11 cellular contexts compared by ENCODE assay signal in the genomic region with DNA sequence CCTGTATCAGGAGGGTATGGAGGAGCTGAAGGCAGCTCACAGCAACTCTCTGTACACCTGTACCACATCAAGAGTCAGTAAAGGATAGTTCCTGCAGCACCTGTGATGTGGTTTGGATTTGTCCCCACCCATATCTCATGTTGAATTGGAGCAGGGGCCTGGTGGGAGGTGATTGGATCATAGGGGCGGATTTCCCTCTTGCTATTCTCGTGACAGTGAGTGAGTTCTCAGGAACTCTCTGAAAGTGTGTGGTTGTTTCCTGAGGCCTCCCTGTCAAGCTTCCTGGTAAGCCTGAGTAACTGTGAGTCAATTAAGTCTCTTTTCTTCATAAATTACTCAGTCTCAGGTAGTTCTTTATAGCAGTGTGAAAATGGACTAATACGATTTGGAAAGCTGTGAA. TPM values are rescaled to one million over a fixed set of nuclear protein-coding genes. Genes with fewer than 3 reads are reported as not detected.
DNase-seq lines count a peak whose midpoint lies in the region; ATAC-seq and TF ChIP-seq lines count a peak whose summit lies in the region.
"Had no signal": no experiment of that assay in that cellular context is flagged by ENCODE, and none has a peak within 500 bp of the region (broad histone marks: within the 10 kb centered on the region; RNA-seq: fewer than 3 reads in every experiment).

No MANE protein-coding gene starts in this region.

- no peaks in the 10 kb centered on the region for H3K27me3 Mint-ChIP-seq in activated CD8-positive, alpha-beta T cell treated with anti-CD3 and anti-CD28 coated beads for 36 hours
- no peaks in the 10 kb centered on the region for H3K27me3 Mint-ChIP-seq in activated CD8-positive, alpha-beta T cell treated with anti-CD3 and anti-CD28 coated beads, Interleukin-2, amount 10 ng/mL, durations not matched to agents 7 days and 5 days (ENCODE audit: low read depth)
- peaks cover 6% of the 10 kb centered on the region for H3K27me3 Mint-ChIP-seq in progenitor cell of endocrine pancreas
- H3K27me3 Mint-ChIP-seq in CD14-positive monocyte (ENCODE audit: low read depth in 3 of 3), result no peaks in the 10 kb centered on the region

- peak; percentile 40 for DNase-seq in activated CD8-positive, alpha-beta T cell treated with anti-CD3 and anti-CD28 coated beads for 36 hours
- no peak for DNase-seq in activated CD8-positive, alpha-beta T cell treated with anti-CD3 and anti-CD28 coated beads, Interleukin-2, amount 10 ng/mL, durations not matched to agents 7 days and 5 days
- DNase-seq in activated naive CD4-positive, alpha-beta T cell treated with anti-CD3 and anti-CD28 coated beads, Interleukin-2, amount 50 U/mL, for 72 hours (ENCODE audit: low spot score in 2 of 2), result peak; percentile 62
- DNase-seq in progenitor cell of endocrine pancreas (ENCODE audit: low spot score, unreplicated experiment), result no peak
- peak; percentile 25 for DNase-seq in stimulated activated naive CD8-positive, alpha-beta T cell treated with anti-CD3 and anti-CD28 coated beads, Interleukin-15, Interleukin-2, amounts not matched to agents 100 U/mL and 50 U/mL, for 24 hours
- no peak for DNase-seq in CD14-positive monocyte (ENCODE audit: low spot score)
- no peak for DNase-seq in AG20443 (ENCODE audit: low spot score)
- DNase-seq: DMS79, NCI-H1092, SK-N-SH had no signal

- H3K27ac Mint-ChIP-seq in activated CD8-positive, alpha-beta T cell treated with anti-CD3 and anti-CD28 coated beads for 36 hours, result peak overlapping the region; percentile 1
- no peak overlapping the region for H3K27ac Mint-ChIP-seq in activated CD8-positive, alpha-beta T cell treated with anti-CD3 and anti-CD28 coated beads, Interleukin-2, amount 10 ng/mL, durations not matched to agents 7 days and 5 days
- peak overlapping the region in 1 of 2 donors; percentile 82 for H3K27ac Mint-ChIP-seq in activated naive CD4-positive, alpha-beta T cell treated with anti-CD3 and anti-CD28 coated beads, Interleukin-2, amount 50 U/mL, for 72 hours
- H3K27ac Mint-ChIP-seq in progenitor cell of endocrine pancreas (peak overlapping the region; percentile 6), CD14-positive monocyte (peak overlapping the region in 1 of 7 donors; percentile 23)

- H3K9me3 Mint-ChIP-seq in activated CD8-positive, alpha-beta T cell treated with anti-CD3 and anti-CD28 coated beads for 36 hours, result no peaks in the 10 kb centered on the region
- H3K9me3 Mint-ChIP-seq in activated CD8-positive, alpha-beta T cell treated with anti-CD3 and anti-CD28 coated beads, Interleukin-2, amount 10 ng/mL, durations not matched to agents 7 days and 5 days (ENCODE audit: insufficient read depth), result no peaks in the 10 kb centered on the region
- H3K9me3 Mint-ChIP-seq in activated naive CD4-positive, alpha-beta T cell treated with anti-CD3 and anti-CD28 coated beads, Interleukin-2, amount 50 U/mL, for 72 hours, result peaks cover 0 to 5% of the 10 kb centered on the region in 2 donors
- H3K9me3 Mint-ChIP-seq in progenitor cell of endocrine pancreas (ENCODE audit: low read depth) (no peaks in the 10 kb centered on the region), CD14-positive monocyte (no peaks in the 10 kb centered on the region)

- H3K4me1 Mint-ChIP-seq in activated CD8-positive, alpha-beta T cell treated with anti-CD3 and anti-CD28 coated beads for 36 hours (ENCODE audit: low read depth), result peaks cover 21% of the 10 kb centered on the region
- H3K4me1 Mint-ChIP-seq in activated CD8-positive, alpha-beta T cell treated with anti-CD3 and anti-CD28 coated beads, Interleukin-2, amount 10 ng/mL, durations not matched to agents 7 days and 5 days (ENCODE audit: low read depth), result peaks cover 12% of the 10 kb centered on the region
- H3K4me1 Mint-ChIP-seq in progenitor cell of endocrine pancreas (ENCODE audit: low read depth) (peaks cover 5% of the 10 kb centered on the region), CD14-positive monocyte (peaks cover 11% of the 10 kb centered on the region)

- CTCF ChIA-PET in activated CD8-positive, alpha-beta T cell treated with anti-CD3 and anti-CD28 coated beads for 36 hours (lab: Charles Lee), result interaction anchor here (0.9 to 3.2 kb wide), 11 partner anchors 9 to 120 kb away, joined by 3 to 23 read pairs (median 4); no protein-coding TSS in a partner anchor
- CTCF ChIA-PET in activated CD8-positive, alpha-beta T cell treated with anti-CD3 and anti-CD28 coated beads, Interleukin-2, amount 10 ng/mL, durations not matched to agents 7 days and 5 days (lab: Charles Lee), result interaction anchor here (0.6 to 2.3 kb wide), 6 partner anchors 9 to 192 kb away, joined by 3 to 18 read pairs (median 4); no protein-coding TSS in a partner anchor

- H3K4me3 Mint-ChIP-seq in activated CD8-positive, alpha-beta T cell treated with anti-CD3 and anti-CD28 coated beads for 36 hours, result no peak overlapping the region
- H3K4me3 Mint-ChIP-seq in activated CD8-positive, alpha-beta T cell treated with anti-CD3 and anti-CD28 coated beads, Interleukin-2, amount 10 ng/mL, durations not matched to agents 7 days and 5 days, result no peak overlapping the region
- no peak overlapping the region for H3K4me3 Mint-ChIP-seq in progenitor cell of endocrine pancreas (ENCODE audit: low read depth)
- H3K4me3 Mint-ChIP-seq in CD14-positive monocyte, result no peak overlapping the region

- TF ChIP-seq CTCF in activated CD8-positive, alpha-beta T cell treated with anti-CD3 and anti-CD28 coated beads for 36 hours (IDR thresholded peaks at IDR 0.05), result no peak
- TF ChIP-seq CTCF in progenitor cell of endocrine pancreas (IDR thresholded peaks at IDR 0.05; ENCODE audit: unreplicated experiment) (no peak), CD14-positive monocyte (IDR thresholded peaks at IDR 0.05) (no peak)

- intact Hi-C loops in activated CD8-positive, alpha-beta T cell treated with anti-CD3 and anti-CD28 coated beads for 36 hours (cut with micrococcal nuclease), result loop anchor here (10.0 kb wide), 1 partner anchor 356 kb away; no protein-coding TSS in a partner anchor
- intact Hi-C loops in CD14-positive monocyte (cut with micrococcal nuclease), result no loop called here

- peak; percentile 73 for ATAC-seq in activated CD8-positive, alpha-beta T cell treated with anti-CD3 and anti-CD28 coated beads for 36 hours
- no peak for ATAC-seq in activated CD8-positive, alpha-beta T cell treated with anti-CD3 and anti-CD28 coated beads, Interleukin-2, amount 10 ng/mL, durations not matched to agents 7 days and 5 days
- ATAC-seq in activated naive CD4-positive, alpha-beta T cell treated with anti-CD3 and anti-CD28 coated beads, Interleukin-2, amount 50 U/mL, for 72 hours, result peak; percentile 89 to 95
- ATAC-seq in stimulated activated naive CD8-positive, alpha-beta T cell treated with anti-CD3 and anti-CD28 coated beads, Interleukin-15, Interleukin-2, amounts not matched to agents 100 U/mL and 50 U/mL, for 24 hours, result peak; percentile 73
- ATAC-seq in HG03159 (IDR thresholded peaks at IDR 0.05; ENCODE audit: unreplicated experiment), result no peak

- peaks cover 2% of the 10 kb centered on the region for H3K36me3 Mint-ChIP-seq in activated CD8-positive, alpha-beta T cell treated with anti-CD3 and anti-CD28 coated beads for 36 hours (ENCODE audit: low read depth)
- no peaks in the 10 kb centered on the region for H3K36me3 Mint-ChIP-seq in activated CD8-positive, alpha-beta T cell treated with anti-CD3 and anti-CD28 coated beads, Interleukin-2, amount 10 ng/mL, durations not matched to agents 7 days and 5 days (ENCODE audit: low read depth)
- H3K36me3 Mint-ChIP-seq in activated naive CD4-positive, alpha-beta T cell treated with anti-CD3 and anti-CD28 coated beads, Interleukin-2, amount 50 U/mL, for 72 hours, result peaks cover 11 to 15% of the 10 kb centered on the region in 2 donors
- H3K36me3 Mint-ChIP-seq in progenitor cell of endocrine pancreas (ENCODE audit: insufficient read depth) (peaks cover 3% of the 10 kb centered on the region), CD14-positive monocyte (peaks cover 63 to 83% of the 10 kb centered on the region in 2 donors)

- POLR2A ChIA-PET in activated CD8-positive, alpha-beta T cell treated with anti-CD3 and anti-CD28 coated beads for 36 hours (lab: Charles Lee), result interaction anchor here (0.5 to 1.5 kb wide), 2 partner anchors 29 to 248 kb away, joined by 3 to 10 read pairs; a partner anchor contains a TSS
- POLR2A ChIA-PET in activated CD8-positive, alpha-beta T cell treated with anti-CD3 and anti-CD28 coated beads, Interleukin-2, amount 10 ng/mL, durations not matched to agents 7 days and 5 days (lab: Charles Lee), result no interaction called here

RNA-seq across cellular contexts. Expression of a gene that starts 28.9 kb away (rescaled TPM):
- 1 to 10 TPM; 2.7 to 3.1 TPM for total RNA-seq in activated CD8-positive, alpha-beta T cell treated with anti-CD3 and anti-CD28 coated beads for 36 hours
- total RNA-seq in activated CD8-positive, alpha-beta T cell treated with anti-CD3 and anti-CD28 coated beads, Interleukin-2, amount 10 ng/mL, durations not matched to agents 7 days and 5 days, result under 1 TPM; 0.58 to 0.99 TPM
- 1 to 10 TPM; 2.3 to 5.4 TPM for total RNA-seq in activated naive CD4-positive, alpha-beta T cell treated with anti-CD3 and anti-CD28 coated beads, Interleukin-2, amount 50 U/mL, for 72 hours
- 15.0 and 19.5 TPM in 2 replicates for total RNA-seq in progenitor cell of endocrine pancreas
- 1 to 10 TPM; 6.3 to 7.1 TPM for polyA plus RNA-seq in CD14-positive monocyte

RNA-seq across cellular contexts. Expression of a gene that starts 57.7 kb away (rescaled TPM):
- 10 to 100 TPM; 13.5 to 14.7 TPM for total RNA-seq in activated CD8-positive, alpha-beta T cell treated with anti-CD3 and anti-CD28 coated beads for 36 hours
- 1 to 10 TPM; 7.0 to 8.7 TPM for total RNA-seq in activated CD8-positive, alpha-beta T cell treated with anti-CD3 and anti-CD28 coated beads, Interleukin-2, amount 10 ng/mL, durations not matched to agents 7 days and 5 days
- total RNA-seq in activated naive CD4-positive, alpha-beta T cell treated with anti-CD3 and anti-CD28 coated beads, Interleukin-2, amount 50 U/mL, for 72 hours, result 10 to 100 TPM in 1 of 2 donors, 1 to 10 TPM in 1; 7.4 to 13.6 TPM
- total RNA-seq in progenitor cell of endocrine pancreas, result 28.1 and 29.7 TPM in 2 replicates
- polyA plus RNA-seq in CD14-positive monocyte, result 10 to 100 TPM; 15.8 to 19.7 TPM

Comparison
In these comparisons a context has a peak if more than half of its experiments do, and no peak if none do; other contexts are left out.
1. ATAC-seq: peak in activated CD8-positive, alpha-beta T cell treated with anti-CD3 and anti-CD28 coated beads for 36 hours (single experiment), activated naive CD4-positive, alpha-beta T cell treated with anti-CD3 and anti-CD28 coated beads, Interleukin-2, amount 50 U/mL, for 72 hours (2 of 2) and stimulated activated naive CD8-positive, alpha-beta T cell treated with anti-CD3 and anti-CD28 coated beads, Interleukin-15, Interleukin-2, amounts not matched to agents 100 U/mL and 50 U/mL, for 24 hours (single experiment); none in activated CD8-positive, alpha-beta T cell treated with anti-CD3 and anti-CD28 coated beads, Interleukin-2, amount 10 ng/mL, durations not matched to agents 7 days and 5 days (single experiment) and HG03159 (single experiment).
2. DNase-seq: peak in activated CD8-positive, alpha-beta T cell treated with anti-CD3 and anti-CD28 coated beads for 36 hours (single experiment), activated naive CD4-positive, alpha-beta T cell treated with anti-CD3 and anti-CD28 coated beads, Interleukin-2, amount 50 U/mL, for 72 hours (2 of 2) and stimulated activated naive CD8-positive, alpha-beta T cell treated with anti-CD3 and anti-CD28 coated beads, Interleukin-15, Interleukin-2, amounts not matched to agents 100 U/mL and 50 U/mL, for 24 hours (single experiment); none in activated CD8-positive, alpha-beta T cell treated with anti-CD3 and anti-CD28 coated beads, Interleukin-2, amount 10 ng/mL, durations not matched to agents 7 days and 5 days (single experiment), progenitor cell of endocrine pancreas (single experiment), CD14-positive monocyte (single experiment) and AG20443 (single experiment).